9 cellular contexts compared by ENCODE assay signal in genomic region chr5:89343666-89344065, GRCh38.
DNase-seq lines count a peak whose midpoint lies in the region; ATAC-seq and TF ChIP-seq lines count a peak whose summit lies in the region.
"Had no signal": no experiment of that assay in that cellular context is flagged by ENCODE, and none has a peak within 500 bp of the region (broad histone marks: within the 10 kb centered on the region; RNA-seq: fewer than 3 reads in every experiment).

No MANE protein-coding gene starts in this region.

- ATAC-seq in activated T-cell treated with anti-CD3 and anti-CD28 coated beads, Interleukin-2, amount 50 U/mL, for 72 hours (replicated peaks in 1 of 2), result peak; percentile 41 to 78
- ATAC-seq in HG03108 (IDR thresholded peaks at IDR 0.05; ENCODE audit: unreplicated experiment), result peak; percentile 90

- H3K36me3 ChIP-seq in OCI-LY1 (ENCODE audit: insufficient read depth, low read length) (no peaks in the 10 kb centered on the region), transverse colon (no peaks in the 10 kb centered on the region), testis (ENCODE audit: low read depth, missing control alignments) (no peaks in the 10 kb centered on the region)

- H3K4me2 ChIP-seq in OCI-LY1 (ENCODE audit: low read length), result peak overlapping the region; percentile 44

- intact Hi-C loops in transverse colon (cut with DNase I; ENCODE audit: low total_unique reads), result no loop called here
- intact Hi-C loops in testis (cut with DNase I; ENCODE audit: low total_unique reads), result no loop called here

- peaks cover 26% of the 10 kb centered on the region for H3K4me1 Mint-ChIP-seq in activated T-cell treated with anti-CD3 and anti-CD28 coated beads, Interleukin-2, amount 50 U/mL, for 72 hours (ENCODE audit: low read depth)
- H3K4me1 Mint-ChIP-seq in activated T-cell treated with anti-CD3 and anti-CD28 coated beads, Interleukin-2, amount 50 U/mL, for 24 hours (ENCODE audit: low read depth), result peaks cover 5% of the 10 kb centered on the region

- TF ChIP-seq CTCF in OCI-LY1 (IDR thresholded peaks at IDR 0.05; ENCODE audit: low read length), result no peak
- TF ChIP-seq CTCF in transverse colon (IDR thresholded peaks at IDR 0.05), result no peak
- no peak for TF ChIP-seq CTCF in testis (IDR thresholded peaks at IDR 0.05)

- H3K27ac ChIP-seq in OCI-LY1 (ENCODE audit: low read depth, low read length, poor library complexity, severe bottlenecking), result peak overlapping the region; percentile 77
- H3K27ac ChIP-seq in transverse colon, result no peak overlapping the region
- H3K27ac ChIP-seq in testis, result no peak overlapping the region
- H3K27ac ChIP-seq: SK-N-MC had no signal

- H3K4me3 Mint-ChIP-seq in activated T-cell treated with anti-CD3 and anti-CD28 coated beads, Interleukin-2, amount 50 U/mL, for 72 hours, result no peak overlapping the region
- no peak overlapping the region for H3K4me3 Mint-ChIP-seq in activated T-cell treated with anti-CD3 and anti-CD28 coated beads, Interleukin-2, amount 50 U/mL, for 24 hours

- TF ChIP-seq EP300 in transverse colon (IDR thresholded peaks at IDR 0.05; ENCODE audit: low read depth), result no peak

- H3K27me3 Mint-ChIP-seq in activated T-cell treated with anti-CD3 and anti-CD28 coated beads, Interleukin-2, amount 50 U/mL, for 72 hours (ENCODE audit: low read depth), result peaks cover 17% of the 10 kb centered on the region
- H3K27me3 Mint-ChIP-seq in activated T-cell treated with anti-CD3 and anti-CD28 coated beads, Interleukin-2, amount 50 U/mL, for 24 hours, result no peaks in the 10 kb centered on the region

- peak overlapping the region; percentile 80; the same call in 1 of the 2 replicates for H2AFZ ChIP-seq in OCI-LY1 (ENCODE audit: low read length)

- H3K79me2 ChIP-seq in OCI-LY1 (ENCODE audit: insufficient read depth, low read length), result no peaks in the 10 kb centered on the region

- no peaks in the 10 kb centered on the region for H4K20me1 ChIP-seq in OCI-LY1 (ENCODE audit: insufficient read depth, low read length)

- in situ Hi-C loops in transverse colon (cut with MboI; ENCODE audit: low pct_ligation_motif_present in 1 of 4, low pct_unique_long_range_greater_than_20kb in 1 of 4, low sequenced_read_pairs in 3 of 4), result no loop called here

- TF ChIP-seq POLR2A in transverse colon (IDR thresholded peaks at IDR 0.05), result no peak
- TF ChIP-seq POLR2A in testis (IDR thresholded peaks at IDR 0.05), result no peak

- H3K9me3 ChIP-seq in OCI-LY1 (ENCODE audit: low read length) (no peaks in the 10 kb centered on the region), transverse colon (no peaks in the 10 kb centered on the region), testis (no peaks in the 10 kb centered on the region)

- 19 to 20% methylated on average over 4 of the region's 4 CpGs for WGBS in transverse colon (ENCODE audit: low coverage in 1 of 2), 2 donors
- 23 to 25% methylated on average over 4 of the region's 4 CpGs for WGBS in testis, 2 donors

- H3K4me3 ChIP-seq in OCI-LY1 (ENCODE audit: low read depth, low read length, poor library complexity, severe bottlenecking), result no peak overlapping the region
- H3K4me3 ChIP-seq in transverse colon, result no peak overlapping the region
- H3K4me3 ChIP-seq in testis, result no peak overlapping the region
- H3K4me3 ChIP-seq: SK-N-MC had no signal

- DNase-seq in activated T-cell treated with anti-CD3 and anti-CD28 coated beads, Interleukin-2, amount 50 U/mL, for 72 hours, result peak in 1 of 2 donors; percentile 29
- DNase-seq in activated T-cell treated with anti-CD3 and anti-CD28 coated beads, Interleukin-2, amount 50 U/mL, for 24 hours, result no peak
- DNase-seq in transverse colon (peak; percentile 44), D341Med (ENCODE audit: low spot score) (no peak), testis (no peak)
- no peak for DNase-seq in activated CD4-positive, alpha-beta T cell treated with anti-CD3 and anti-CD28 coated beads, Interleukin-2, amount 50 U/mL, for 4 hours

- H3K9ac ChIP-seq in OCI-LY1 (ENCODE audit: low read length), result peak overlapping the region; percentile 12; the same call in 1 of the 2 replicates

- H3K4me1 ChIP-seq in OCI-LY1 (ENCODE audit: insufficient read depth, low read length, severe bottlenecking), result peaks cover 33% of the 10 kb centered on the region
- peaks cover 0 to 9% (median 0%) of the 10 kb centered on the region in 4 donors for H3K4me1 ChIP-seq in transverse colon
- H3K4me1 ChIP-seq in testis, result no peaks in the 10 kb centered on the region

- no peaks in the 10 kb centered on the region for H3K27me3 ChIP-seq in OCI-LY1 (ENCODE audit: insufficient read depth, low read length)
- no peaks in the 10 kb centered on the region for H3K27me3 ChIP-seq in transverse colon
- H3K27me3 ChIP-seq in testis, result no peaks in the 10 kb centered on the region

- no peaks in the 10 kb centered on the region for H3F3A ChIP-seq in OCI-LY1 (ENCODE audit: insufficient read depth, low read length)

- H3K9me3 Mint-ChIP-seq in activated T-cell treated with anti-CD3 and anti-CD28 coated beads, Interleukin-2, amount 50 U/mL, for 72 hours, result no peaks in the 10 kb centered on the region
- H3K9me3 Mint-ChIP-seq in activated T-cell treated with anti-CD3 and anti-CD28 coated beads, Interleukin-2, amount 50 U/mL, for 24 hours, result no peaks in the 10 kb centered on the region

- H3K9me2 ChIP-seq in OCI-LY1 (ENCODE audit: low read depth, low read length), result no peaks in the 10 kb centered on the region

- H3K27ac Mint-ChIP-seq in activated T-cell treated with anti-CD3 and anti-CD28 coated beads, Interleukin-2, amount 50 U/mL, for 72 hours, result no peak overlapping the region
- no peak overlapping the region for H3K27ac Mint-ChIP-seq in activated T-cell treated with anti-CD3 and anti-CD28 coated beads, Interleukin-2, amount 50 U/mL, for 24 hours

- no peaks in the 10 kb centered on the region for H3K36me3 Mint-ChIP-seq in activated T-cell treated with anti-CD3 and anti-CD28 coated beads, Interleukin-2, amount 50 U/mL, for 72 hours (ENCODE audit: insufficient read depth in 2 of 2)
- no peaks in the 10 kb centered on the region for H3K36me3 Mint-ChIP-seq in activated T-cell treated with anti-CD3 and anti-CD28 coated beads, Interleukin-2, amount 50 U/mL, for 24 hours (ENCODE audit: low read depth)
